In genomic region chr21:15283138-15283537, GRCh38 we compare ENCODE assay signal across 23 cellular contexts.
"Had no signal": no experiment of that assay in that cellular context is flagged by ENCODE, and none has a peak within 500 bp of the region (broad histone marks: within the 10 kb centered on the region; RNA-seq: fewer than 3 reads in every experiment).

No MANE protein-coding gene starts in this region.

- H3K4me3 ChIP-seq: lower lobe of right lung, neural progenitor cell, sigmoid colon, spleen, tibial nerve, uterus had no signal

- DNase-seq: hippocampal formation; left cardiac atrium; left ventricle myocardium superior; lower lobe of right lung; mesenchymal stem cell; naive B cell; natural killer cell; nephron progenitor cell; occipital lobe; retina; right cardiac atrium; sigmoid colon; small intestine; spleen; stimulated activated CD4-positive, alpha-beta T cell treated with anti-CD3 and anti-CD28 coated beads, Interleukin-4, amount 100 ng/mL, for 24 hours; stimulated activated naive CD4-positive, alpha-beta T cell; substantia nigra; uterus had no signal

- H3K9ac ChIP-seq: neural progenitor cell had no signal

- H3K27ac ChIP-seq: lower lobe of right lung, neural progenitor cell, neutrophil, sigmoid colon, spleen, tibial nerve, uterus had no signal

- ATAC-seq: left cardiac atrium; left ventricle myocardium superior; lower lobe of right lung; natural killer cell; right cardiac atrium; stimulated activated effector memory CD8-positive, alpha-beta T cell treated with anti-CD3 and anti-CD28 coated beads, Interleukin-12 subunit alpha, Interleukin-12 subunit beta, amount 100 ng/mL, for 72 hours had no signal

- H3K27me3 ChIP-seq: neural progenitor cell, neutrophil, sigmoid colon, spleen, tibial nerve, uterus had no signal

- H3K36me3 ChIP-seq: lower lobe of right lung, neural progenitor cell, neutrophil, sigmoid colon, spleen, tibial nerve, uterus had no signal

- H3K9me3 ChIP-seq: lower lobe of right lung, neutrophil, sigmoid colon, uterus had no signal

- H3K4me2 ChIP-seq: neural progenitor cell had no signal

- H2AFZ ChIP-seq: neural progenitor cell had no signal

- FAIRE-seq: keratinocyte, small intestine had no signal

- H3K4me1 ChIP-seq: lower lobe of right lung, neural progenitor cell, spleen, tibial nerve, uterus had no signal
